10 cellular contexts compared by ENCODE assay signal in genomic region chr12:71870409-71870808, GRCh38. TPM values are rescaled to one million over a fixed set of nuclear protein-coding genes. Genes with fewer than 3 reads are reported as not detected.
DNase-seq lines count a peak whose midpoint lies in the region; ATAC-seq, FAIRE-seq and TF ChIP-seq lines count a peak whose summit lies in the region.
"Had no signal": no experiment of that assay in that cellular context is flagged by ENCODE, and none has a peak within 500 bp of the region (broad histone marks: within the 10 kb centered on the region; RNA-seq: fewer than 3 reads in every experiment).

No MANE protein-coding gene starts in this region.

- intact Hi-C loops in CD4-positive, alpha-beta memory T cell (cut with micrococcal nuclease), result no loop called here
- intact Hi-C loops in Caco-2 (cut with micrococcal nuclease; ENCODE audit: unreplicated experiment) (no loop called here), pancreas (cut with DNase I) (no loop called here)

- CTCF ChIA-PET in CD4-positive, alpha-beta memory T cell (lab: Charles Lee; ENCODE audit: partially characterized antibody), result no interaction called here
- CTCF ChIA-PET in Caco-2 (lab: Charles Lee), result no interaction called here

- ATAC-seq in GM19328 (IDR thresholded peaks at IDR 0.05; ENCODE audit: unreplicated experiment) (peak; percentile 83), HG02938 (IDR thresholded peaks at IDR 0.05; ENCODE audit: unreplicated experiment) (peak; percentile 84), pancreas (no peak)

- H3K27me3 Mint-ChIP-seq in CD4-positive, alpha-beta memory T cell, result no peaks in the 10 kb centered on the region
- H3K27me3 Mint-ChIP-seq in Caco-2 (ENCODE audit: insufficient read depth, unreplicated experiment) (no peaks in the 10 kb centered on the region), type B pancreatic cell (no peaks in the 10 kb centered on the region)

- TF ChIP-seq CTCF in Caco-2 (IDR thresholded peaks at IDR 0.05; ENCODE audit: insufficient read depth in 1 of 2, low read depth in 1 of 2, low read length in 1 of 2, severe bottlenecking in 1 of 2, unreplicated experiment in 1 of 2) (no peak), pancreas (IDR thresholded peaks at IDR 0.05) (no peak), type B pancreatic cell (conservative IDR thresholded peaks at IDR 0.05) (no peak)

- no peaks in the 10 kb centered on the region for H3K9me3 ChIP-seq in CD4-positive, alpha-beta memory T cell (ENCODE audit: control insufficient read depth in 1 of 2, low read length in 2 of 2)
- H3K9me3 ChIP-seq in Caco-2 (no peaks in the 10 kb centered on the region), pancreas (no peaks in the 10 kb centered on the region)

- POLR2A ChIA-PET in CD4-positive, alpha-beta memory T cell (lab: Charles Lee; ENCODE audit: partially characterized antibody), result no interaction called here
- POLR2A ChIA-PET in Caco-2 (lab: Charles Lee), result no interaction called here

- BruUV-seq in Caco-2 (replicated peaks; lab: Mats Ljungman, UMichigan), result no TSS peak

- H3K27me3 ChIP-seq in CD4-positive, alpha-beta memory T cell (ENCODE audit: insufficient read depth, low read length), result no peaks in the 10 kb centered on the region
- no peaks in the 10 kb centered on the region for H3K27me3 ChIP-seq in Caco-2 (replicated peaks; ENCODE audit: control insufficient read depth, insufficient read depth, low read length)
- H3K27me3 ChIP-seq in pancreas, result no peaks in the 10 kb centered on the region

- DNase-seq in CD4-positive, alpha-beta memory T cell, result no peak
- peak; percentile 17 for DNase-seq in NOMO-1 treated with dmso at 0.1 percent for 144 hours (lab: John Stamatoyannopoulos, UW; ENCODE audit: unreplicated experiment)
- no peak for DNase-seq in nucleus accumbens (lab: John Stamatoyannopoulos, UW)
- no peak for DNase-seq in Caco-2
- DNase-seq in pancreas, result no peak
- no peak for DNase-seq in type B pancreatic cell (ENCODE audit: extremely low spot score, unreplicated experiment)
- DNase-seq: activated CD4-positive, alpha-beta T cell treated with anti-CD3 and anti-CD28 coated beads, Interleukin-2, amount 50 U/mL, for 1 hour; COR-L47 had no signal

- H3K27ac ChIP-seq in CD4-positive, alpha-beta memory T cell (ENCODE audit: low read depth, low read length), result no peak overlapping the region
- H3K27ac ChIP-seq in pancreas, result no peak overlapping the region

- H3K9me3 Mint-ChIP-seq in CD4-positive, alpha-beta memory T cell, result peaks cover 0 to 2% (median 0%) of the 10 kb centered on the region in 8 donors
- H3K9me3 Mint-ChIP-seq in Caco-2 (ENCODE audit: unreplicated experiment) (no peaks in the 10 kb centered on the region), type B pancreatic cell (no peaks in the 10 kb centered on the region)

- no peak for FAIRE-seq in pancreas (lab: Jason Lieb, UNC)

- WGBS in pancreas, 2 donors, result 71 to 74% methylated on average over 3 of the region's 3 CpGs

- peak overlapping the region in 5 of 8 donors; percentile 8 to 23 (median 12) for H3K4me3 Mint-ChIP-seq in CD4-positive, alpha-beta memory T cell
- H3K4me3 Mint-ChIP-seq in Caco-2 (ENCODE audit: unreplicated experiment), result no peak overlapping the region
- no peak overlapping the region for H3K4me3 Mint-ChIP-seq in type B pancreatic cell

- peak overlapping the region; percentile 0 to 71 (median 67) for H3K27ac Mint-ChIP-seq in CD4-positive, alpha-beta memory T cell
- H3K27ac Mint-ChIP-seq in Caco-2 (ENCODE audit: unreplicated experiment) (no peak overlapping the region), type B pancreatic cell (no peak overlapping the region)

- H3K36me3 ChIP-seq in CD4-positive, alpha-beta memory T cell (ENCODE audit: insufficient read depth, low read length), result peaks cover 15% of the 10 kb centered on the region
- H3K36me3 ChIP-seq in Caco-2 (ENCODE audit: control insufficient read depth, insufficient read depth, low read length), result no peaks in the 10 kb centered on the region
- H3K36me3 ChIP-seq in pancreas, result peaks cover 0 to 13% (median 4%) of the 10 kb centered on the region in 3 donors

- H3K4me1 ChIP-seq in CD4-positive, alpha-beta memory T cell (ENCODE audit: insufficient read depth, low read length), result peaks cover 35% of the 10 kb centered on the region
- H3K4me1 ChIP-seq in Caco-2 (no peaks in the 10 kb centered on the region), pancreas (peaks cover 0 to 9% (median 0%) of the 10 kb centered on the region in 3 donors)

- peaks cover 16 to 31% of the 10 kb centered on the region in 2 donors for H3K36me3 Mint-ChIP-seq in CD4-positive, alpha-beta memory T cell
- H3K36me3 Mint-ChIP-seq in Caco-2 (ENCODE audit: insufficient read depth, unreplicated experiment), result no peaks in the 10 kb centered on the region
- H3K36me3 Mint-ChIP-seq in type B pancreatic cell, result peaks cover 13% of the 10 kb centered on the region

- H3K4me1 Mint-ChIP-seq in CD4-positive, alpha-beta memory T cell, result peaks cover 37 to 48% (median 42%) of the 10 kb centered on the region in 4 donors
- H3K4me1 Mint-ChIP-seq in Caco-2 (ENCODE audit: low read depth, unreplicated experiment) (no peaks in the 10 kb centered on the region), type B pancreatic cell (ENCODE audit: unreplicated experiment) (no peaks in the 10 kb centered on the region)

- H3K4me3 ChIP-seq in CD4-positive, alpha-beta memory T cell (ENCODE audit: low read length in 2 of 2), result no peak overlapping the region
- H3K4me3 ChIP-seq in Caco-2 (ENCODE audit: low read depth, low read length) (no peak overlapping the region), pancreas (no peak overlapping the region)

RNA-seq across cellular contexts. Expression of gene TBC1D15, which starts 30.9 kb away (rescaled TPM):
- total RNA-seq in CD4-positive, alpha-beta memory T cell, result 10 to 100 TPM; 88.5 to 97.3 TPM
- 10 to 100 TPM; 37.4 to 46.3 TPM for polyA plus RNA-seq in CD4-positive, alpha-beta memory T cell
- total RNA-seq in Caco-2 (2022) (27.1 and 31.3 TPM in 2 replicates), pancreas (10 to 100 TPM; 27.2 to 36.0 (median 29.2) TPM), type B pancreatic cell (ENCODE audit: low replicate concordance) (20.8 and 30.8 TPM in 2 replicates)
- polyA plus RNA-seq in pancreas, result 10 to 100 TPM; 15.0 to 22.9 TPM

Comparison
In these comparisons a context has a peak if more than half of its experiments do, and no peak if none do; other contexts are left out.
1. H3K27ac Mint-ChIP-seq: peak in CD4-positive, alpha-beta memory T cell (7 of 7); none in Caco-2 (single experiment) and type B pancreatic cell (single experiment).
2. H3K4me3 Mint-ChIP-seq: peak in CD4-positive, alpha-beta memory T cell (5 of 8); none in Caco-2 (single experiment) and type B pancreatic cell (single experiment).
3. ATAC-seq: peak in GM19328 (single experiment) and HG02938 (single experiment); none in pancreas (0 of 4).